ENCODE assay signal across 8 cellular contexts in the genomic region with DNA sequence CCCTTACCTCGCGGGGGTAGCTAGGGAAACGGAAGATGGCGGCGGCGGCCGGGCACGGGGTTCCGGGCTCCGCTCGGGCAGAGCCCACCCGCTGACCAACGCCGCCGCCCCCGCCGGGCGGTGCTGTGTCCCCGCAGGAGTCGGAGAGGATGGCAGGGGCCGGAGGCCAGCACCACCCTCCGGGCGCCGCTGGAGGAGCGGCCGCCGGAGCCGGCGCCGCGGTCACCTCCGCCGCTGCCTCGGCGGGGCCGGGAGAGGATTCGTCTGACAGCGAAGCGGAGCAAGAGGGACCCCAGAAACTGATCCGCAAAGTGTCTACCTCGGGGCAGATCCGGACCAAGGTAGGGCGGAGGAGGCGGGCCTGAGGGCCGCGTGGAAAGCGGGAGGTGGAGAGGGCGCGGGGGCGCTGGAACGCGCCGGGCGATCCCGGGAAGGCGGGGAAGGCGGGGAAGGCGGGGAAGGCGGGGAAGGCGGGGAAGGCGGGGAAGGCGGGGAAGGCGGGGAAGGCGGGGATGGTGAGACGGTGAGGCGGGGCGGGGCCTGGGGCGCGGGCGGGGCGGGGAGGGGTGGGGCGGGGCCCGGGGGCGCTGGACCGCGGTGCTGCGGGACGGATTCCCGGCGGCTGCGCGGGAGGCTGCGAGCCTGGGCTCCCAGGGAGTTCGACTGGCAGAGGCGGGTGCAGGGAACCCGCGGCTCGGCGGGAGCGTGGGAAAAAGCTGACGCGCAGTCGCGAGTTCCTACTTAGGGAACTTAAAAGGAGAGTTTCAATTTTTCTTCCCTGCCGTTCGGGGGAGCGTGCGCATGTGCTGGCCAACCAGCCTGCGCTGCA. TPM values are rescaled to one million over a fixed set of nuclear protein-coding genes. Genes with fewer than 3 reads are reported as not detected.
DNase-seq lines count a peak whose midpoint lies in the region; ATAC-seq and TF ChIP-seq lines count a peak whose summit lies in the region.

A gene with protein sequence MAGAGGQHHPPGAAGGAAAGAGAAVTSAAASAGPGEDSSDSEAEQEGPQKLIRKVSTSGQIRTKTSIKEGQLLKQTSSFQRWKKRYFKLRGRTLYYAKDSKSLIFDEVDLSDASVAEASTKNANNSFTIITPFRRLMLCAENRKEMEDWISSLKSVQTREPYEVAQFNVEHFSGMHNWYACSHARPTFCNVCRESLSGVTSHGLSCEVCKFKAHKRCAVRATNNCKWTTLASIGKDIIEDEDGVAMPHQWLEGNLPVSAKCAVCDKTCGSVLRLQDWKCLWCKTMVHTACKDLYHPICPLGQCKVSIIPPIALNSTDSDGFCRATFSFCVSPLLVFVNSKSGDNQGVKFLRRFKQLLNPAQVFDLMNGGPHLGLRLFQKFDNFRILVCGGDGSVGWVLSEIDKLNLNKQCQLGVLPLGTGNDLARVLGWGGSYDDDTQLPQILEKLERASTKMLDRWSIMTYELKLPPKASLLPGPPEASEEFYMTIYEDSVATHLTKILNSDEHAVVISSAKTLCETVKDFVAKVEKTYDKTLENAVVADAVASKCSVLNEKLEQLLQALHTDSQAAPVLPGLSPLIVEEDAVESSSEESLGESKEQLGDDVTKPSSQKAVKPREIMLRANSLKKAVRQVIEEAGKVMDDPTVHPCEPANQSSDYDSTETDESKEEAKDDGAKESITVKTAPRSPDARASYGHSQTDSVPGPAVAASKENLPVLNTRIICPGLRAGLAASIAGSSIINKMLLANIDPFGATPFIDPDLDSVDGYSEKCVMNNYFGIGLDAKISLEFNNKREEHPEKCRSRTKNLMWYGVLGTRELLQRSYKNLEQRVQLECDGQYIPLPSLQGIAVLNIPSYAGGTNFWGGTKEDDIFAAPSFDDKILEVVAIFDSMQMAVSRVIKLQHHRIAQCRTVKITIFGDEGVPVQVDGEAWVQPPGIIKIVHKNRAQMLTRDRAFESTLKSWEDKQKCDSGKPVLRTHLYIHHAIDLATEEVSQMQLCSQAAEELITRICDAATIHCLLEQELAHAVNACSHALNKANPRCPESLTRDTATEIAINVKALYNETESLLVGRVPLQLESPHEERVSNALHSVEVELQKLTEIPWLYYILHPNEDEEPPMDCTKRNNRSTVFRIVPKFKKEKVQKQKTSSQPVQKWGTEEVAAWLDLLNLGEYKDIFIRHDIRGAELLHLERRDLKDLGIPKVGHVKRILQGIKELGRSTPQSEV (plus strand): TSS at position 24 of the 829 bp plus-strand sequence. CDS start 126 bp downstream, at position 150.

- H3K36me3 Mint-ChIP-seq in activated CD4-positive, alpha-beta T cell treated with anti-CD3 and anti-CD28 coated beads, Interleukin-2, amount 10 ng/mL, durations not matched to agents 7 days and 5 days (ENCODE audit: low read depth), result peaks cover 16% of the 10 kb centered on the region

- H3K4me1 ChIP-seq in left lung, result peaks cover 12 to 24% of the 10 kb centered on the region in 2 donors

- H3K4me1 Mint-ChIP-seq in activated CD4-positive, alpha-beta T cell treated with anti-CD3 and anti-CD28 coated beads, Interleukin-2, amount 10 ng/mL, durations not matched to agents 7 days and 5 days, result peaks cover 38% of the 10 kb centered on the region

- H3K4me3 ChIP-seq in left lung, result peak within 1 kb of the TSS; percentile 90 to 92

- POLR2A ChIA-PET in activated CD4-positive, alpha-beta T cell treated with anti-CD3 and anti-CD28 coated beads, Interleukin-2, amount 10 ng/mL, durations not matched to agents 7 days and 5 days (lab: Charles Lee), result no interaction called here

- H3K36me3 ChIP-seq in left lung, result no peaks in the 10 kb centered on the region

- no peaks in the 10 kb centered on the region for H3K9me3 Mint-ChIP-seq in activated CD4-positive, alpha-beta T cell treated with anti-CD3 and anti-CD28 coated beads, Interleukin-2, amount 10 ng/mL, durations not matched to agents 7 days and 5 days

- H3K4me3 Mint-ChIP-seq in activated CD4-positive, alpha-beta T cell treated with anti-CD3 and anti-CD28 coated beads, Interleukin-2, amount 10 ng/mL, durations not matched to agents 7 days and 5 days, result peak within 1 kb of the TSS; percentile 85

- H3K27me3 Mint-ChIP-seq in activated CD4-positive, alpha-beta T cell treated with anti-CD3 and anti-CD28 coated beads, Interleukin-2, amount 10 ng/mL, durations not matched to agents 7 days and 5 days, result peaks cover 2% of the 10 kb centered on the region

- DNase-seq in A172 (ENCODE audit: low spot score), result peak; percentile 40
- peak; percentile 61 for DNase-seq in NCI-H2227 treated with DMSO at 0.1 percent for 48 hours (lab: John Stamatoyannopoulos, UW)
- DNase-seq in activated CD4-positive, alpha-beta T cell treated with anti-CD3 and anti-CD28 coated beads, Interleukin-2, amount 10 ng/mL, durations not matched to agents 7 days and 5 days, result peak; percentile 71
- peak; percentile 71 for DNase-seq in dermis blood vessel endothelial cell
- DNase-seq in left lung, result peak; percentile 89 to 94
- peak; percentile 47 for DNase-seq in stimulated activated CD4-positive, alpha-beta T cell treated with anti-CD3 and anti-CD28 coated beads, Interleukin-2, amount 100 ng/mL, for 4 hours (ENCODE audit: low read depth)

- peaks cover 0 to 37% of the 10 kb centered on the region in 2 donors for H3K27me3 ChIP-seq in left lung

- H3K9me3 ChIP-seq in left lung, result no peaks in the 10 kb centered on the region

- peak; percentile 55 for ATAC-seq in GM18505 (IDR thresholded peaks at IDR 0.05; ENCODE audit: unreplicated experiment)
- ATAC-seq in HG02981 (IDR thresholded peaks at IDR 0.05; ENCODE audit: unreplicated experiment), result peak; percentile 35
- ATAC-seq in left lung, result peak; percentile 83

- TF ChIP-seq CTCF in left lung (IDR thresholded peaks at IDR 0.05), result peak in 1 of 2 donors; percentile 10

- intact Hi-C loops in left lung (cut with DNase I), result loop anchor here in 1 of 2 donors (10.0 kb wide), 1 partner anchor 384 kb away; no protein-coding TSS in a partner anchor

- CTCF ChIA-PET in activated CD4-positive, alpha-beta T cell treated with anti-CD3 and anti-CD28 coated beads, Interleukin-2, amount 10 ng/mL, durations not matched to agents 7 days and 5 days (lab: Charles Lee), result interaction anchor here (1.4 to 1.5 kb wide), 3 partner anchors 15 to 68 kb away, joined by 3 to 4 read pairs (median 3); no protein-coding TSS in a partner anchor

- peak within 1 kb of the TSS; percentile 81 to 91 for H3K27ac ChIP-seq in left lung

- TF ChIP-seq POLR2A in GM18505 (IDR thresholded peaks at IDR 0.05; ENCODE audit: borderline replicate concordance, extremely low read depth, insufficient read depth, insufficient read length), result peak; percentile 39

- H3K27ac Mint-ChIP-seq in activated CD4-positive, alpha-beta T cell treated with anti-CD3 and anti-CD28 coated beads, Interleukin-2, amount 10 ng/mL, durations not matched to agents 7 days and 5 days, result peak within 1 kb of the TSS; percentile 86

RNA-seq across cellular contexts. Expression of the gene that starts here (rescaled TPM):
- total RNA-seq in A172 (2014; rRNA removed; shearing (Covaris generic)), result 3.8 and 5.3 TPM in 2 replicates
- 10 to 100 TPM; 17.3 to 18.2 TPM for total RNA-seq in activated CD4-positive, alpha-beta T cell treated with anti-CD3 and anti-CD28 coated beads, Interleukin-2, amount 10 ng/mL, durations not matched to agents 7 days and 5 days
- total RNA-seq in dermis blood vessel endothelial cell (23.7 and 34.2 TPM in 2 replicates), left lung (10 to 100 TPM; 15.4 to 17.1 TPM)

Comparison
In these comparisons a context has a peak if more than half of its experiments do, and no peak if none do; other contexts are left out.
1. Peak in every context shown above with its lines: DNase-seq, ATAC-seq, H3K4me3 ChIP-seq and H3K27ac ChIP-seq.
2. DNase-seq: peak in every context shown above with its lines; median percentile 92 in left lung; 71 in activated CD4-positive, alpha-beta T cell treated with anti-CD3 and anti-CD28 coated beads, Interleukin-2, amount 10 ng/mL, durations not matched to agents 7 days and 5 days; 71 in dermis blood vessel endothelial cell; 61 in NCI-H2227 treated with DMSO at 0.1 percent for 48 hours; 47 in stimulated activated CD4-positive, alpha-beta T cell treated with anti-CD3 and anti-CD28 coated beads, Interleukin-2, amount 100 ng/mL, for 4 hours; 40 in A172.